22 cellular contexts compared by ENCODE assay signal in genomic region chr9:126331964-126332748, GRCh38. TPM values are rescaled to one million over a fixed set of nuclear protein-coding genes. Genes with fewer than 3 reads are reported as not detected.
DNase-seq lines count a peak whose midpoint lies in the region; ATAC-seq and TF ChIP-seq lines count a peak whose summit lies in the region.
"Had no signal": no experiment of that assay in that cellular context is flagged by ENCODE, and none has a peak within 500 bp of the region (broad histone marks: within the 10 kb centered on the region; RNA-seq: fewer than 3 reads in every experiment).

No MANE protein-coding gene starts in this region.

- no peaks in the 10 kb centered on the region for H3K9me3 Mint-ChIP-seq in activated CD4-positive, alpha-beta T cell treated with anti-CD3 and anti-CD28 coated beads for 36 hours (ENCODE audit: low read depth)
- H3K9me3 Mint-ChIP-seq in activated CD4-positive, alpha-beta T cell treated with anti-CD3 and anti-CD28 coated beads, Interleukin-2, amount 10 ng/mL, durations not matched to agents 7 days and 5 days = no peaks in the 10 kb centered on the region
- H3K9me3 Mint-ChIP-seq: activated naive CD4-positive, alpha-beta T cell treated with anti-CD3 and anti-CD28 coated beads, Interleukin-2, amount 50 U/mL, for 24 hours; activated T-cell treated with anti-CD3 and anti-CD28 coated beads, Interleukin-2, amount 50 U/mL, for 72 hours; T-helper 1 cell treated with Interleukin-12 subunit alpha and Interleukin-12 subunit beta and Interleukin-4 antibody, amounts not matched to agents 30 μg/mL and 1 μg/mL, for 36 hours had no signal

- DNase-seq in activated CD4-positive, alpha-beta T cell treated with anti-CD3 and anti-CD28 coated beads for 36 hours = peak; percentile 25
- no peak for DNase-seq in activated CD4-positive, alpha-beta T cell treated with anti-CD3 and anti-CD28 coated beads, Interleukin-2, amount 10 ng/mL, durations not matched to agents 7 days and 5 days
- DNase-seq in T-helper 17 cell (no peak), ecto neural progenitor cell (ENCODE audit: low spot score) (peak; percentile 41), MV-4-11 (lab: John Stamatoyannopoulos, UW) (no peak), ovary (no peak), esophagus squamous epithelium (lab: John Stamatoyannopoulos, UW) (no peak)
- DNase-seq in stimulated activated CD8-positive, alpha-beta memory T cell treated with anti-CD3 and anti-CD28 coated beads, Interleukin-4, amount 100 ng/mL, for 48 hours = peak; percentile 38
- DNase-seq: activated CD4-positive, alpha-beta T cell treated with anti-CD3 and anti-CD28 coated beads, Interleukin-2, amount 50 U/mL, for 48 hours; BE2C; dermis blood vessel endothelial cell; left cardiac atrium; NCI-H1436; NCI-H69; SHP77; stimulated activated CD4-positive, alpha-beta T cell treated with anti-CD3 and anti-CD28 coated beads, Interleukin-15, amount 100 ng/mL, for 24 hours; stimulated activated naive CD4-positive, alpha-beta T cell; trophoblast cell had no signal

- POLR2A ChIA-PET in activated CD4-positive, alpha-beta T cell treated with anti-CD3 and anti-CD28 coated beads for 36 hours (lab: Charles Lee) = interaction anchor here (0.5 kb wide), 1 partner anchor 1776 kb away, joined by 7 read pairs; no protein-coding TSS in a partner anchor
- POLR2A ChIA-PET in activated CD4-positive, alpha-beta T cell treated with anti-CD3 and anti-CD28 coated beads, Interleukin-2, amount 10 ng/mL, durations not matched to agents 7 days and 5 days (lab: Charles Lee) = no interaction called here

- intact Hi-C loops in activated CD4-positive, alpha-beta T cell treated with anti-CD3 and anti-CD28 coated beads for 36 hours (cut with DNase I, micrococcal nuclease) = no loop called here
- intact Hi-C loops in ovary (cut with DNase I) (no loop called here), esophagus squamous epithelium (cut with DNase I) (no loop called here)

- no peaks in the 10 kb centered on the region for H3K27me3 ChIP-seq in ovary
- no peaks in the 10 kb centered on the region for H3K27me3 ChIP-seq in esophagus squamous epithelium
- H3K27me3 ChIP-seq: BE2C had no signal

- peaks cover 2% of the 10 kb centered on the region for H3K4me1 ChIP-seq in ovary (ENCODE audit: insufficient read depth)
- H3K4me1 ChIP-seq in esophagus squamous epithelium = peaks cover 6 to 84% (median 26%) of the 10 kb centered on the region in 3 donors
- H3K4me1 ChIP-seq: BE2C had no signal

- no peak for TF ChIP-seq POLR2A in ovary (IDR thresholded peaks at IDR 0.05)
- no peak for TF ChIP-seq POLR2A in esophagus squamous epithelium (IDR thresholded peaks at IDR 0.05)

- H3K9me3 ChIP-seq in T-helper 17 cell (ENCODE audit: control insufficient read depth, low read length, poor library complexity, severe bottlenecking) (no peaks in the 10 kb centered on the region), ovary (no peaks in the 10 kb centered on the region), esophagus squamous epithelium (no peaks in the 10 kb centered on the region)
- H3K9me3 ChIP-seq: BE2C had no signal

- H3K4me1 Mint-ChIP-seq in activated CD4-positive, alpha-beta T cell treated with anti-CD3 and anti-CD28 coated beads for 36 hours = peaks cover 33% of the 10 kb centered on the region
- peaks cover 34% of the 10 kb centered on the region for H3K4me1 Mint-ChIP-seq in activated CD4-positive, alpha-beta T cell treated with anti-CD3 and anti-CD28 coated beads, Interleukin-2, amount 10 ng/mL, durations not matched to agents 7 days and 5 days
- peaks cover 40% of the 10 kb centered on the region for H3K4me1 Mint-ChIP-seq in T-helper 17 cell

- no peaks in the 10 kb centered on the region for H3K36me3 Mint-ChIP-seq in activated CD4-positive, alpha-beta T cell treated with anti-CD3 and anti-CD28 coated beads for 36 hours (ENCODE audit: low read depth)
- no peaks in the 10 kb centered on the region for H3K36me3 Mint-ChIP-seq in activated CD4-positive, alpha-beta T cell treated with anti-CD3 and anti-CD28 coated beads, Interleukin-2, amount 10 ng/mL, durations not matched to agents 7 days and 5 days (ENCODE audit: low read depth)
- H3K36me3 Mint-ChIP-seq in T-helper 17 cell (ENCODE audit: low read depth) = peaks cover 2% of the 10 kb centered on the region
- H3K36me3 Mint-ChIP-seq: activated naive CD4-positive, alpha-beta T cell treated with anti-CD3 and anti-CD28 coated beads, Interleukin-2, amount 50 U/mL, for 24 hours had no signal

- H3K4me3 Mint-ChIP-seq in activated CD4-positive, alpha-beta T cell treated with anti-CD3 and anti-CD28 coated beads for 36 hours = no peak overlapping the region
- H3K4me3 Mint-ChIP-seq in activated CD4-positive, alpha-beta T cell treated with anti-CD3 and anti-CD28 coated beads, Interleukin-2, amount 10 ng/mL, durations not matched to agents 7 days and 5 days = no peak overlapping the region
- no peak overlapping the region for H3K4me3 Mint-ChIP-seq in T-helper 17 cell
- H3K4me3 Mint-ChIP-seq: activated naive CD4-positive, alpha-beta T cell treated with anti-CD3 and anti-CD28 coated beads, Interleukin-2, amount 50 U/mL, for 24 hours; activated T-cell treated with anti-CD3 and anti-CD28 coated beads, Interleukin-2, amount 50 U/mL, for 72 hours; T-helper 1 cell treated with Interleukin-12 subunit alpha and Interleukin-12 subunit beta and Interleukin-4 antibody, amounts not matched to agents 30 μg/mL and 1 μg/mL, for 36 hours had no signal

- no peaks in the 10 kb centered on the region for H3K27me3 Mint-ChIP-seq in activated CD4-positive, alpha-beta T cell treated with anti-CD3 and anti-CD28 coated beads for 36 hours
- peaks cover 2% of the 10 kb centered on the region for H3K27me3 Mint-ChIP-seq in activated CD4-positive, alpha-beta T cell treated with anti-CD3 and anti-CD28 coated beads, Interleukin-2, amount 10 ng/mL, durations not matched to agents 7 days and 5 days
- H3K27me3 Mint-ChIP-seq in T-helper 17 cell = no peaks in the 10 kb centered on the region
- H3K27me3 Mint-ChIP-seq: activated naive CD4-positive, alpha-beta T cell treated with anti-CD3 and anti-CD28 coated beads, Interleukin-2, amount 50 U/mL, for 24 hours had no signal

- no peak for TF ChIP-seq EP300 in ovary (IDR thresholded peaks at IDR 0.05)

- H3K36me3 ChIP-seq in ovary = no peaks in the 10 kb centered on the region
- no peaks in the 10 kb centered on the region for H3K36me3 ChIP-seq in esophagus squamous epithelium
- H3K36me3 ChIP-seq: BE2C had no signal

- H3K27ac ChIP-seq in ovary (no peak overlapping the region), esophagus squamous epithelium (no peak overlapping the region)
- H3K27ac ChIP-seq: VCaP had no signal

- WGBS in ovary, 3 donors = 81 to 82% (median 82%) methylated on average over 8 of the region's 8 CpGs
- 67 to 84% methylated on average over 6 to 7 of the region's 8 CpGs for WGBS in esophagus squamous epithelium, 2 donors

- CTCF ChIA-PET in activated CD4-positive, alpha-beta T cell treated with anti-CD3 and anti-CD28 coated beads for 36 hours (lab: Charles Lee) = interaction anchor here (1.2 kb wide), 1 partner anchor 16 kb away, joined by 5 read pairs; no protein-coding TSS in a partner anchor
- CTCF ChIA-PET in activated CD4-positive, alpha-beta T cell treated with anti-CD3 and anti-CD28 coated beads, Interleukin-2, amount 10 ng/mL, durations not matched to agents 7 days and 5 days (lab: Charles Lee) = interaction anchor here (1.0 kb wide), 1 partner anchor 11 kb away, joined by 4 read pairs; no protein-coding TSS in a partner anchor

- H3K4me3 ChIP-seq in ovary (no peak overlapping the region), esophagus squamous epithelium (no peak overlapping the region)

- H3K27ac Mint-ChIP-seq in activated CD4-positive, alpha-beta T cell treated with anti-CD3 and anti-CD28 coated beads for 36 hours = no peak overlapping the region
- no peak overlapping the region for H3K27ac Mint-ChIP-seq in activated CD4-positive, alpha-beta T cell treated with anti-CD3 and anti-CD28 coated beads, Interleukin-2, amount 10 ng/mL, durations not matched to agents 7 days and 5 days
- H3K27ac Mint-ChIP-seq in T-helper 17 cell = peak overlapping the region; percentile 69
- H3K27ac Mint-ChIP-seq: activated naive CD4-positive, alpha-beta T cell treated with anti-CD3 and anti-CD28 coated beads, Interleukin-2, amount 50 U/mL, for 24 hours; activated T-cell treated with anti-CD3 and anti-CD28 coated beads, Interleukin-2, amount 50 U/mL, for 72 hours; T-helper 1 cell treated with Interleukin-12 subunit alpha and Interleukin-12 subunit beta and Interleukin-4 antibody, amounts not matched to agents 30 μg/mL and 1 μg/mL, for 36 hours had no signal

- TF ChIP-seq CTCF in ovary (IDR thresholded peaks at IDR 0.05) = no peak
- TF ChIP-seq CTCF in esophagus squamous epithelium (IDR thresholded peaks at IDR 0.05) = no peak

- ATAC-seq in activated CD4-positive, alpha-beta T cell treated with anti-CD3 and anti-CD28 coated beads for 36 hours = no peak
- no peak for ATAC-seq in T-helper 17 cell
- ATAC-seq: activated T-cell treated with anti-CD3 and anti-CD28 coated beads, Interleukin-2, amount 50 U/mL, for 72 hours; left cardiac atrium had no signal

RNA-seq across cellular contexts. Expression of gene MVB12B, which starts 5.5 kb away (rescaled TPM):
- total RNA-seq in activated CD4-positive, alpha-beta T cell treated with anti-CD3 and anti-CD28 coated beads for 36 hours = 1 to 10 TPM; 3.0 TPM
- 1 to 10 TPM; 7.3 to 7.6 TPM for total RNA-seq in activated CD4-positive, alpha-beta T cell treated with anti-CD3 and anti-CD28 coated beads, Interleukin-2, amount 10 ng/mL, durations not matched to agents 7 days and 5 days
- total RNA-seq in T-helper 17 cell (10 to 100 TPM; 10.4 to 13.9 TPM), ovary (10 to 100 TPM in 6 of 7 donors, 1 to 10 TPM in 1; 7.0 to 23.1 (median 17.8) TPM), esophagus squamous epithelium (10 to 100 TPM in 1 of 4 donors, 1 to 10 TPM in 3; 3.2 to 13.2 (median 5.3) TPM)
- 10 to 100 TPM in 1 of 2 donors, 1 to 10 TPM in 1; 9.5 to 19.2 TPM for polyA plus RNA-seq in ovary

Comparison
In these comparisons a context has a peak if more than half of its experiments do, and no peak if none do; other contexts are left out.
1. DNase-seq: peak in activated CD4-positive, alpha-beta T cell treated with anti-CD3 and anti-CD28 coated beads for 36 hours (single experiment), ecto neural progenitor cell (single experiment) and stimulated activated CD8-positive, alpha-beta memory T cell treated with anti-CD3 and anti-CD28 coated beads, Interleukin-4, amount 100 ng/mL, for 48 hours (single experiment); none in activated CD4-positive, alpha-beta T cell treated with anti-CD3 and anti-CD28 coated beads, Interleukin-2, amount 10 ng/mL, durations not matched to agents 7 days and 5 days (single experiment), T-helper 17 cell (0 of 3), MV-4-11 (single experiment), ovary (0 of 5) and esophagus squamous epithelium (single experiment).